Comparison of ENCODE assay signal across 12 cellular contexts in the genomic region with DNA sequence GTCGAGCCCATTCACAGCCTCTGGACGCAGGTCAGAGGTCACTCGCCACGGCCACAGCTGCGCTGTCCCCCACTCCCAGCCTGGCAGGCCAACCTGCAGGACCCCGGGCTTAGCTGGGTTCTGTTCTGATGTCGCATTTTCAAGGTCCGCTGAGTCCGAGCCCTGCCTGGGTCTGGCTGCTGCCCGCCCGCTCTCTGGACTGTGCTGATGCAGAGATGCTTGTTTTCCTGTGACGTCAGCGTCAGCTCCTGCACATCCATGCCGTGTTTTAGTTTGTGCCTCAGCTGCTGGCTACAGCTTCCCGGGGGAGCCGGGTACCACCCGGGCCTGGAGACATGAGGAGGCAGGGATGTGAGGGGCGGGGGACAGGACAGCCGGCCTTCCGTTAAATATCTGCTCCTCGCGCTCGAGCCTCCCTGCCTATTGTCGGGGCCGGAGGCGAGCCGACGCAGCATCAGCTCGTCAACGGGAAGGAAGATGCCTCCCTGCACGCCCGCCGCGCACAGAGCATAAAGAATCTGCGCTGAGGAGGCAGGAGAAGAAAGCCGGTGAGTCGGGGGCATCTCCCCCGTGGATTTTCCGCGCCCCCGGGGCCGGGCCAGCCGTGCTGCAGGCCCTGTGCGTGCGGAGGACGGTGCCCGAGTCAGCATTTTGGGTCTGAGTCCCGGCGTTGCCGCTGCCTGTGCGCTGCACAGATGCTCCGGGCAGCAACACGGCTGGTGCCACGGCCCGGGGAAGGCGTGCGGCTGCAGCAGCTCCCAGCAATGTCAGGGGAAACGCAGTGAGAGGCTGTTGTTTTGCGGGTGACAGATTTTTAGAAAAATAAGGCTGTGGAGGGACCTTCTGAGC. TPM values are rescaled to one million over a fixed set of nuclear protein-coding genes. Genes with fewer than 3 reads are reported as not detected.
DNase-seq lines count a peak whose midpoint lies in the region; ATAC-seq and TF ChIP-seq lines count a peak whose summit lies in the region.
"Had no signal": no experiment of that assay in that cellular context is flagged by ENCODE, and none has a peak within 500 bp of the region (broad histone marks: within the 10 kb centered on the region; RNA-seq: fewer than 3 reads in every experiment).

No MANE protein-coding gene starts in this region.

- H4K20me1 ChIP-seq in BLaER1 (peaks cover 25% of the 10 kb centered on the region), neural cell (ENCODE audit: insufficient read depth) (no peaks in the 10 kb centered on the region)

- H3K79me2 ChIP-seq in neural cell (replicated peaks; ENCODE audit: insufficient read depth, low read length): peaks cover 39% of the 10 kb centered on the region

- H3K4me2 ChIP-seq in BLaER1: peak overlapping the region; percentile 98
- H3K4me2 ChIP-seq in neural cell (ENCODE audit: low read length): peak overlapping the region; percentile 78

- no peak for TF ChIP-seq EP300 in neural cell (conservative IDR thresholded peaks at IDR 0.05; ENCODE audit: poor library complexity, severe bottlenecking)

- TF ChIP-seq RAD21 in neural cell (conservative IDR thresholded peaks at IDR 0.05): peak; percentile 17

- no peak for TF ChIP-seq CTCF in neural cell (IDR thresholded peaks at IDR 0.05; ENCODE audit: poor library complexity, severe bottlenecking)

- H3K27me3 ChIP-seq in BLaER1 (peaks cover 67% of the 10 kb centered on the region), neural cell (ENCODE audit: insufficient read depth, low read depth, low read length) (no peaks in the 10 kb centered on the region)
- H3K27me3 ChIP-seq: upper lobe of left lung had no signal

- peak overlapping the region; percentile 83 for H3K4me3 ChIP-seq in BLaER1
- peak overlapping the region; percentile 78 for H3K4me3 ChIP-seq in neural cell (ENCODE audit: low read length)
- H3K4me3 ChIP-seq: lung, upper lobe of left lung had no signal

- H3F3A ChIP-seq in neural cell (ENCODE audit: insufficient read depth, low read length, poor library complexity, severe bottlenecking): no peaks in the 10 kb centered on the region

- H3K9me3 ChIP-seq in BLaER1 (peaks cover 23% of the 10 kb centered on the region), neural cell (ENCODE audit: low read length) (peaks cover 7% of the 10 kb centered on the region)

- H3K4me1 ChIP-seq in BLaER1: peaks cover 69% of the 10 kb centered on the region
- H3K4me1 ChIP-seq: upper lobe of left lung had no signal

- H3K27ac ChIP-seq in BLaER1 (peak overlapping the region; percentile 79), cingulate gyrus (ENCODE audit: low read depth, low read length) (peak overlapping the region; percentile 83), neural cell (ENCODE audit: low read length) (peak overlapping the region; percentile 74)
- H3K27ac ChIP-seq: upper lobe of left lung had no signal

- peak overlapping the region; percentile 73 for H2AFZ ChIP-seq in neural cell (ENCODE audit: low read depth, low read length)

- intact Hi-C loops in posterior vena cava (cut with DNase I): no loop called here

- peaks cover 16% of the 10 kb centered on the region for H3K36me3 ChIP-seq in BLaER1
- H3K36me3 ChIP-seq in neural cell (ENCODE audit: insufficient read depth, low read length): peaks cover 4% of the 10 kb centered on the region

- H3K9ac ChIP-seq in BLaER1 (peak overlapping the region; percentile 77), neural cell (ENCODE audit: low read length) (peak overlapping the region; percentile 81)

- no peaks in the 10 kb centered on the region for H3K9me2 ChIP-seq in neural cell (ENCODE audit: insufficient read depth, low read length)

- no peak for ATAC-seq in HG03196 (IDR thresholded peaks at IDR 0.05; ENCODE audit: unreplicated experiment)

- peak; percentile 47 for DNase-seq in NCI-H1694 treated with DMSO at 0.1 percent for 48 hours (lab: John Stamatoyannopoulos, UW)
- DNase-seq in activated CD4-positive, CD25-positive, alpha-beta regulatory T cell treated with anti-CD3 and anti-CD28 coated beads, Interleukin-2, amount 50 U/mL, for 72 hours: no peak
- no peak for DNase-seq in posterior vena cava (ENCODE audit: low spot score)
- DNase-seq in glomerular visceral epithelial cell (ENCODE audit: extremely low spot score): no peak
- DNase-seq: activated T-cell treated with anti-CD3 and anti-CD28 coated beads for 4 hours, NCI-H1930 had no signal

TF ChIP-seq in neural cell, 6 proteins besides CTCF, POLR2A, EP300 and RAD21:
- TF ChIP-seq MXI1 (conservative IDR thresholded peaks at IDR 0.05; ENCODE audit: poor library complexity, severe bottlenecking) (peak; percentile 47), REST (IDR thresholded peaks at IDR 0.05; ENCODE audit: borderline replicate concordance) (no peak), SMC3 (conservative IDR thresholded peaks at IDR 0.05; ENCODE audit: poor library complexity) (peak; percentile 27), TAF1 (IDR thresholded peaks at IDR 0.05; ENCODE audit: low read depth) (no peak), POLR2AphosphoS5 (IDR thresholded peaks at IDR 0.05) (peak; percentile 69), EZH2 (IDR thresholded peaks at IDR 0.05; ENCODE audit: borderline replicate concordance, insufficient read depth, low read length, poor library complexity, severe bottlenecking) (no peak)

RNA-seq across cellular contexts. Expression of gene PRKCZ, which starts 23.4 kb away (rescaled TPM):
- polyA plus RNA-seq in neural cell: 54.9 and 69.9 TPM in 2 replicates
- polyA minus RNA-seq in neural cell: 38.3 and 39.0 TPM in 2 replicates
- total RNA-seq in posterior vena cava: 1 to 10 TPM; 3.0 to 3.6 TPM

RNA-seq across cellular contexts. Expression of gene GABRD, which starts 54.5 kb away (rescaled TPM):
- polyA plus RNA-seq in neural cell: 0.70 and 0.85 TPM in 2 replicates
- polyA minus RNA-seq in neural cell: 0.49 TPM in 1 of 2 replicates, not detected in the other
- total RNA-seq in posterior vena cava: under 1 TPM; 0.29 to 0.88 TPM
